ENCODE assay signal across 11 cellular contexts in genomic region chr4:100372432-100372831, GRCh38.
DNase-seq lines count a peak whose midpoint lies in the region; ATAC-seq and TF ChIP-seq lines count a peak whose summit lies in the region.
"Had no signal": no experiment of that assay in that cellular context is flagged by ENCODE, and none has a peak within 500 bp of the region (broad histone marks: within the 10 kb centered on the region; RNA-seq: fewer than 3 reads in every experiment).

No MANE protein-coding gene starts in this region.

- H3K27me3 ChIP-seq in mammary epithelial cell (ENCODE audit: insufficient read depth, low read length), result no peaks in the 10 kb centered on the region
- H3K27me3 ChIP-seq in esophagus muscularis mucosa, result no peaks in the 10 kb centered on the region
- H3K27me3 ChIP-seq: suprapubic skin had no signal

- no TSS peak for BruUV-seq in mammary epithelial cell (replicated peaks; lab: Mats Ljungman, UMichigan)

- H3K27ac Mint-ChIP-seq in osteocyte (ENCODE audit: unreplicated experiment), result no peak overlapping the region

- H3K4me2 ChIP-seq in mammary epithelial cell (ENCODE audit: insufficient read depth, low read depth, low read length), result no peak overlapping the region

- H3K27ac ChIP-seq in mammary epithelial cell (ENCODE audit: insufficient read depth, low read depth, low read length) (no peak overlapping the region), esophagus muscularis mucosa (replicated peaks in 1 of 4) (no peak overlapping the region)
- H3K27ac ChIP-seq: coronary artery, suprapubic skin had no signal

- CTCF ChIA-PET in mammary epithelial cell (lab: Charles Lee; ENCODE audit: low non-redundant PET), result no interaction called here

- 97% methylated on average over 3 of the region's 3 CpGs for WGBS in mammary epithelial cell (ENCODE audit: low coverage, missing lambda C conversion rate)
- WGBS in esophagus muscularis mucosa, result 92% methylated on average over 3 of the region's 3 CpGs

- H3K36me3 Mint-ChIP-seq in osteocyte (ENCODE audit: unreplicated experiment), result peaks cover 2% of the 10 kb centered on the region

- intact Hi-C loops in mammary epithelial cell (cut with micrococcal nuclease), result no loop called here
- intact Hi-C loops in esophagus muscularis mucosa (cut with DNase I), result no loop called here

- no peaks in the 10 kb centered on the region for H3K79me2 ChIP-seq in mammary epithelial cell (ENCODE audit: insufficient read depth, low read length)

- dilution Hi-C loops in mammary epithelial cell (cut with HindIII; ENCODE audit: low sequenced_read_pairs), result no loop called here

- ATAC-seq in HG02678 (IDR thresholded peaks at IDR 0.05; ENCODE audit: unreplicated experiment), result no peak
- ATAC-seq: left lobe of liver had no signal

- TF ChIP-seq CTCF in mammary epithelial cell (conservative IDR thresholded peaks at IDR 0.05 in 1 of 2, IDR thresholded peaks at IDR 0.05 in 1 of 2; ENCODE audit: extremely low read depth in 1 of 2, insufficient read depth in 1 of 2, low read depth in 1 of 2, low read length in 2 of 2), result peak; percentile 48 to 69
- peak; percentile 47 for TF ChIP-seq CTCF in osteocyte (IDR thresholded peaks at IDR 0.05)
- peak in 1 of 3 experiments; percentile 14 for TF ChIP-seq CTCF in esophagus muscularis mucosa (IDR thresholded peaks at IDR 0.05)

- in situ Hi-C loops in mammary epithelial cell (cut with MboI; ENCODE audit: low sequenced_read_pairs in 2 of 2), result no loop called here

- TF ChIP-seq EP300 in esophagus muscularis mucosa (IDR thresholded peaks at IDR 0.05), result no peak

- peaks cover 13% of the 10 kb centered on the region for H3K9me3 Mint-ChIP-seq in osteocyte (ENCODE audit: unreplicated experiment)

- H3K4me1 Mint-ChIP-seq in osteocyte (ENCODE audit: unreplicated experiment), result peaks cover 10% of the 10 kb centered on the region

- H3K36me3 ChIP-seq in mammary epithelial cell (ENCODE audit: insufficient read depth, low read length), result no peaks in the 10 kb centered on the region
- no peaks in the 10 kb centered on the region for H3K36me3 ChIP-seq in esophagus muscularis mucosa
- H3K36me3 ChIP-seq: suprapubic skin had no signal

- H3K4me1 ChIP-seq in mammary epithelial cell (ENCODE audit: insufficient read depth, low read length) (no peaks in the 10 kb centered on the region), esophagus muscularis mucosa (peaks cover 0 to 3% (median under 1%) of the 10 kb centered on the region in 4 donors)
- H3K4me1 ChIP-seq: suprapubic skin had no signal

- DNase-seq in SKM-1 treated with dmso at 0.1 percent for 144 hours (lab: John Stamatoyannopoulos, UW; ENCODE audit: unreplicated experiment) (peak; percentile 18), SKM-1 (lab: John Stamatoyannopoulos, UW; ENCODE audit: unreplicated experiment) (no peak), LHCN-M2 (ENCODE audit: low read depth) (peak; percentile 10), mammary epithelial cell (no peak), osteocyte (ENCODE audit: extremely low spot score, unreplicated experiment) (no peak), esophagus muscularis mucosa (ENCODE audit: extremely low spot score) (no peak)
- DNase-seq in activated effector memory CD4-positive, alpha-beta T cell treated with Interleukin-2 at 50 U/mL for 16 hours, result no peak

- H3K9ac ChIP-seq in mammary epithelial cell (ENCODE audit: insufficient read depth, low read length), result no peak overlapping the region

- H4K20me1 ChIP-seq in mammary epithelial cell (ENCODE audit: insufficient read depth, low read length), result no peaks in the 10 kb centered on the region

- no peak overlapping the region for H3K4me3 ChIP-seq in mammary epithelial cell (replicated peaks in 1 of 3; ENCODE audit: insufficient read depth in 1 of 3, low read depth in 2 of 3, low read length in 3 of 3)
- H3K4me3 ChIP-seq in esophagus muscularis mucosa, result no peak overlapping the region
- H3K4me3 ChIP-seq: coronary artery, suprapubic skin had no signal

- H2AFZ ChIP-seq in mammary epithelial cell (ENCODE audit: low read depth, low read length), result no peak overlapping the region

- H3K9me3 ChIP-seq in mammary epithelial cell (replicated peaks; ENCODE audit: insufficient read depth, low read length), result no peaks in the 10 kb centered on the region
- no peaks in the 10 kb centered on the region for H3K9me3 ChIP-seq in esophagus muscularis mucosa
- H3K9me3 ChIP-seq: suprapubic skin had no signal

- H3K4me3 Mint-ChIP-seq in osteocyte (ENCODE audit: unreplicated experiment), result no peak overlapping the region

- TF ChIP-seq POLR2A in esophagus muscularis mucosa (IDR thresholded peaks at IDR 0.05; ENCODE audit: low read depth), result no peak

- H3K27me3 Mint-ChIP-seq in osteocyte (ENCODE audit: unreplicated experiment), result peaks cover 1% of the 10 kb centered on the region

Comparison
In these comparisons a context has a peak if more than half of its experiments do, and no peak if none do; other contexts are left out.
1. DNase-seq: peak in SKM-1 treated with dmso at 0.1 percent for 144 hours (single experiment) and LHCN-M2 (single experiment); none in SKM-1 (single experiment), mammary epithelial cell (single experiment), osteocyte (single experiment), activated effector memory CD4-positive, alpha-beta T cell treated with Interleukin-2 at 50 U/mL for 16 hours (single experiment) and esophagus muscularis mucosa (single experiment).